ENCODE assay signal across 18 cellular contexts in genomic region chr5:160432188-160432587, GRCh38. TPM values are rescaled to one million over a fixed set of nuclear protein-coding genes. Genes with fewer than 3 reads are reported as not detected.
DNase-seq lines count a peak whose midpoint lies in the region; ATAC-seq and TF ChIP-seq lines count a peak whose summit lies in the region.
"Had no signal": no experiment of that assay in that cellular context is flagged by ENCODE, and none has a peak within 500 bp of the region (broad histone marks: within the 10 kb centered on the region; RNA-seq: fewer than 3 reads in every experiment).

No MANE protein-coding gene starts in this region.

- H3K36me3 ChIP-seq in osteoblast (ENCODE audit: insufficient read depth, low read length) (peaks cover 27% of the 10 kb centered on the region), H7 (replicated peaks; ENCODE audit: control insufficient read depth, insufficient read depth, low read length) (peaks cover 13% of the 10 kb centered on the region)
- H3K36me3 ChIP-seq: lower lobe of right lung had no signal

- no peak overlapping the region for H2AFZ ChIP-seq in osteoblast (ENCODE audit: low read length)
- H2AFZ ChIP-seq: parathyroid adenoma had no signal

- H3K4me1 ChIP-seq in osteoblast (ENCODE audit: insufficient read depth, low read length) = no peaks in the 10 kb centered on the region
- H3K4me1 ChIP-seq: lower lobe of right lung had no signal

- H3K27me3 ChIP-seq in osteoblast (ENCODE audit: insufficient read depth, low read length) (no peaks in the 10 kb centered on the region), H7 (ENCODE audit: control insufficient read depth, insufficient read depth, low read length) (no peaks in the 10 kb centered on the region)
- H3K27me3 ChIP-seq: stomach had no signal

- no peaks in the 10 kb centered on the region for H3K9me3 ChIP-seq in osteoblast (ENCODE audit: low read depth, low read length)
- H3K9me3 ChIP-seq: lower lobe of right lung, stomach had no signal

- ATAC-seq in GM18517 (IDR thresholded peaks at IDR 0.05; ENCODE audit: unreplicated experiment) (peak; percentile 32), GM21825 (IDR thresholded peaks at IDR 0.05; ENCODE audit: unreplicated experiment) (peak; percentile 35), HG03558 (IDR thresholded peaks at IDR 0.05; ENCODE audit: extremely low read depth, unreplicated experiment) (peak; percentile 27), HG02973 (IDR thresholded peaks at IDR 0.05; ENCODE audit: unreplicated experiment) (no peak)
- ATAC-seq: activated naive CD4-positive, alpha-beta T cell treated with anti-CD3 and anti-CD28 coated beads, Interleukin-2, amount 50 U/mL, for 72 hours; lower lobe of right lung; naive thymus-derived CD4-positive, alpha-beta T cell; sciatic nerve had no signal

- H4K20me1 ChIP-seq in osteoblast (ENCODE audit: insufficient read depth, low read length) = no peaks in the 10 kb centered on the region

- no peaks in the 10 kb centered on the region for H3K79me2 ChIP-seq in osteoblast (ENCODE audit: insufficient read depth, low read length)
- H3K79me2 ChIP-seq: parathyroid adenoma had no signal

- no peak for TF ChIP-seq CTCF in osteoblast (IDR thresholded peaks at IDR 0.05; ENCODE audit: extremely low read depth, low read depth, low read length)

- DNase-seq in osteoblast (ENCODE audit: insufficient read length, low spot score, missing footprints) = peak; percentile 29
- no peak for DNase-seq in LoVo (ENCODE audit: low spot score)
- no peak for DNase-seq in H7
- DNase-seq: activated CD4-positive, alpha-beta memory T cell treated with anti-CD3 and anti-CD28 coated beads, Interleukin-2, amount 10 ng/mL, durations not matched to agents 7 days and 5 days; activated T-cell treated with anti-CD3 and anti-CD28 coated beads, Interleukin-2, amount 50 U/mL, for 48 hours; Kasumi-1; lower lobe of right lung; naive thymus-derived CD4-positive, alpha-beta T cell; NCI-H345; stomach; T-helper 1 cell had no signal

- H3K4me3 ChIP-seq in osteoblast (ENCODE audit: insufficient read depth, low read length) = no peak overlapping the region
- H3K4me3 ChIP-seq in H7 (ENCODE audit: insufficient read depth, low read depth, low read length) = no peak overlapping the region
- H3K4me3 ChIP-seq: lower lobe of right lung, stomach had no signal

- no peak overlapping the region for H3K4me2 ChIP-seq in osteoblast (ENCODE audit: insufficient read depth, low read length)

- H3K27ac ChIP-seq in osteoblast (ENCODE audit: low read depth, low read length) = no peak overlapping the region
- H3K27ac ChIP-seq: lower lobe of right lung, parathyroid adenoma, stomach had no signal

RNA-seq across cellular contexts. Expression of gene PTTG1, which starts 10.5 kb away (rescaled TPM):
- total RNA-seq in osteoblast = 29.8 and 41.3 TPM in 2 replicates
- total RNA-seq in H7 (2014; rRNA removed; shearing (Covaris generic)) = 372 and 415 TPM in 2 replicates

RNA-seq across cellular contexts. Expression of gene SLU7, which starts 13.3 kb away (rescaled TPM):
- 54.5 and 75.6 TPM in 2 replicates for total RNA-seq in osteoblast
- total RNA-seq in H7 (2014; rRNA removed; shearing (Covaris generic)) = 19.8 and 22.3 TPM in 2 replicates

RNA-seq across cellular contexts. Expression of gene FAM200C, which starts 32.3 kb away (rescaled TPM):
- 3.6 and 5.6 TPM in 2 replicates for total RNA-seq in osteoblast
- total RNA-seq in H7 (2014; rRNA removed; shearing (Covaris generic)) = 4.8 and 6.3 TPM in 2 replicates
